Comparison of ENCODE assay signal across 19 cellular contexts in genomic region chr18:8326763-8327394, GRCh38.
"Had no signal": no experiment of that assay in that cellular context is flagged by ENCODE, and none has a peak within 500 bp of the region (broad histone marks: within the 10 kb centered on the region; RNA-seq: fewer than 3 reads in every experiment).

No MANE protein-coding gene starts in this region.

- DNase-seq: endodermal cell; erythroblast; foreskin keratinocyte; head of caudate nucleus; kidney; left cardiac atrium; mesendoderm; naive thymus-derived CD8-positive, alpha-beta T cell; posterior cingulate gyrus; sigmoid colon; stimulated activated naive CD8-positive, alpha-beta T cell treated with anti-CD3 and anti-CD28 coated beads, Interleukin-15, Interleukin-2, amounts not matched to agents 100 U/mL and 50 U/mL, for 24 hours; tibial artery; upper lobe of left lung had no signal

- H3K9me3 ChIP-seq: sigmoid colon, suprapubic skin, tibial artery, upper lobe of left lung, vagina had no signal

- H3K79me2 ChIP-seq: hepatocyte had no signal

- H3K4me2 ChIP-seq: hepatocyte had no signal

- H3K36me3 ChIP-seq: sigmoid colon, suprapubic skin, upper lobe of left lung, vagina had no signal

- H3K27ac ChIP-seq: foreskin keratinocyte, sigmoid colon, skin epidermis, suprapubic skin, tibial artery, upper lobe of left lung, vagina had no signal

- H2AFZ ChIP-seq: hepatocyte had no signal

- H3K4me1 ChIP-seq: foreskin keratinocyte, suprapubic skin, vagina had no signal

- H3K4me3 ChIP-seq: hepatocyte, sigmoid colon, skin epidermis, suprapubic skin, tibial artery, upper lobe of left lung, vagina had no signal

- FAIRE-seq: colon, endothelial cell of umbilical vein, kidney had no signal

- ATAC-seq: foreskin keratinocyte; left cardiac atrium; naive thymus-derived CD8-positive, alpha-beta T cell; stimulated activated naive CD8-positive, alpha-beta T cell treated with anti-CD3 and anti-CD28 coated beads, Interleukin-15, Interleukin-2, amounts not matched to agents 100 U/mL and 50 U/mL, for 24 hours had no signal

- H3K27me3 ChIP-seq: foreskin keratinocyte, hepatocyte, sigmoid colon, suprapubic skin, tibial artery, upper lobe of left lung, vagina had no signal
